ENCODE assay signal across 9 cellular contexts in genomic region chr11:6812391-6813005, GRCh38. TPM values are rescaled to one million over a fixed set of nuclear protein-coding genes. Genes with fewer than 3 reads are reported as not detected.
DNase-seq lines count a peak whose midpoint lies in the region; ATAC-seq, FAIRE-seq and TF ChIP-seq lines count a peak whose summit lies in the region.
"Had no signal": no experiment of that assay in that cellular context is flagged by ENCODE, and none has a peak within 500 bp of the region (broad histone marks: within the 10 kb centered on the region; RNA-seq: fewer than 3 reads in every experiment).

No MANE protein-coding gene starts in this region.

- 2 to 11% methylated on average over 5 to 6 of the region's 6 CpGs for WGBS in body of pancreas, 2 donors
- 12 to 19% (median 18%) methylated on average over 6 of the region's 6 CpGs for WGBS in stomach, 5 donors

- peak; percentile 15 for DNase-seq in NCI-H1092 treated with DMSO at 0.1 percent for 48 hours (lab: John Stamatoyannopoulos, UW)
- no peak for DNase-seq in NCI-H1092 (lab: John Stamatoyannopoulos, UW)
- peak; percentile 12 for DNase-seq in HuH-7.5 (ENCODE audit: low spot score)
- DNase-seq in RCC 7860 (ENCODE audit: low spot score) = peak; percentile 33
- DNase-seq in body of pancreas = no peak
- DNase-seq in left kidney (ENCODE audit: low read depth, low spot score) = peak; percentile 67
- DNase-seq in stomach = no peak

- ATAC-seq in GM21515 (IDR thresholded peaks at IDR 0.05; ENCODE audit: unreplicated experiment) (peak; percentile 95), body of pancreas (peak; percentile 42)

- no peak for TF ChIP-seq POLR2A in body of pancreas (IDR thresholded peaks at IDR 0.05)
- no peak for TF ChIP-seq POLR2A in stomach (IDR thresholded peaks at IDR 0.05)

- H3K4me1 ChIP-seq in body of pancreas = no peaks in the 10 kb centered on the region
- no peaks in the 10 kb centered on the region for H3K4me1 ChIP-seq in stomach

- H3K9me3 ChIP-seq in body of pancreas (no peaks in the 10 kb centered on the region), stomach (no peaks in the 10 kb centered on the region)

- H3K27me3 ChIP-seq in body of pancreas = no peaks in the 10 kb centered on the region
- peaks cover 0 to 10% (median 0%) of the 10 kb centered on the region in 3 donors for H3K27me3 ChIP-seq in stomach

- TF ChIP-seq EP300 in stomach (IDR thresholded peaks at IDR 0.05) = no peak

- H3K36me3 ChIP-seq in body of pancreas (replicated peaks in 1 of 2; ENCODE audit: insufficient read depth in 1 of 2, low read depth in 2 of 2) (no peaks in the 10 kb centered on the region), stomach (no peaks in the 10 kb centered on the region)

- peak; percentile 65 to 87 (median 70) for TF ChIP-seq CTCF in body of pancreas (IDR thresholded peaks at IDR 0.05)
- TF ChIP-seq CTCF in stomach (IDR thresholded peaks at IDR 0.05) = peak in 5 of 7 experiments; percentile 33 to 82 (median 77)

- FAIRE-seq in RCC 7860 (lab: Jason Lieb, UNC) = no peak

- H3K4me3 ChIP-seq in body of pancreas (no peak overlapping the region), stomach (no peak overlapping the region)

- intact Hi-C loops in body of pancreas (cut with DNase I) = no loop called here
- intact Hi-C loops in stomach (cut with DNase I; ENCODE audit: low total_unique reads) = no loop called here

- H3K27ac ChIP-seq in body of pancreas = no peak overlapping the region
- H3K27ac ChIP-seq in stomach = no peak overlapping the region

RNA-seq across cellular contexts. Expression of gene OR6A2, which starts 13.0 kb away (rescaled TPM):
- 1 to 10 TPM; 1.0 to 2.3 TPM for total RNA-seq in body of pancreas
- total RNA-seq in stomach = under 1 TPM in 1 of 5 donors, not detected in 4; 0.55 TPM
- polyA plus RNA-seq in stomach = not detected
- polyA plus RNA-seq: urinary bladder had no signal

RNA-seq across cellular contexts. Expression of gene OR2AG1, which starts 29.7 kb away (rescaled TPM):
- total RNA-seq in body of pancreas (not detected), stomach (under 1 TPM in 1 of 5 donors, not detected in 4; under 0.01 TPM)
- not detected for polyA plus RNA-seq in stomach
- total RNA-seq: urinary bladder had no signal
- polyA plus RNA-seq: urinary bladder had no signal

RNA-seq across cellular contexts. Expression of gene OR10A5, which starts 33.0 kb away (rescaled TPM):
- not detected for total RNA-seq in body of pancreas
- not detected for total RNA-seq in stomach
- polyA plus RNA-seq in stomach = not detected
- total RNA-seq: urinary bladder had no signal
- polyA plus RNA-seq: urinary bladder had no signal

RNA-seq across cellular contexts. Expression of gene OR2AG2, which starts 40.7 kb away (rescaled TPM):
- total RNA-seq in body of pancreas (under 1 TPM; under 0.01 to 0.26 TPM), stomach (under 1 TPM in 2 of 5 donors, not detected in 3; 0.29 to 0.55 TPM)
- polyA plus RNA-seq in stomach = not detected

RNA-seq across cellular contexts. Expression of gene OR10A2, which starts 50.4 kb away (rescaled TPM):
- total RNA-seq in body of pancreas (not detected), stomach (not detected)
- polyA plus RNA-seq in stomach = not detected
- total RNA-seq: urinary bladder had no signal
- polyA plus RNA-seq: urinary bladder had no signal

Comparison
In these comparisons a context has a peak if more than half of its experiments do, and no peak if none do; other contexts are left out.
1. DNase-seq: peak in NCI-H1092 treated with DMSO at 0.1 percent for 48 hours (single experiment), HuH-7.5 (single experiment), RCC 7860 (single experiment) and left kidney (single experiment); none in NCI-H1092 (single experiment), body of pancreas (0 of 4) and stomach (single experiment).